Comparison of ENCODE assay signal across 8 cellular contexts in the genomic region with DNA sequence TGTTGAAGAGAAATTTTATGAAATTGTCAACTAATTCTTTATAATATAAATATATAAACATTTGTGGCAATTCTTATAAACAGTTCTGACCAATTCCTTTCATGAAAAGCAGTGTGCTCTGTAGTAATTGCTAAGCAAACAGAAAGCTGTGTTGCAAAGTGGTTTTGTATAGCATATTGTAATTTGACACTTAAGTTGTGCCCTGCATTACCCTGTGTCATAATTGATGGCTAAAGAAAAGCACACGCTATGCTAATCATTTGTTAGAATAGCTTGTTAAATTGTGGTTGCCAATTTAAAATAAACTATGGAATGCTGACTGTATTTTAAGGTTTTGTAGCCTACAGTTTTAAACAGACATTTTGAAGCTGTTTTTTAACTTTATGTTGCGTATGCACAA.
DNase-seq lines count a peak whose midpoint lies in the region; TF ChIP-seq lines count a peak whose summit lies in the region.
"Not testable (repeated sequence)": the region's sequence is repeated elsewhere in the genome, so short reads cannot be mapped to it uniquely, and the experiment has no call there.

No MANE protein-coding gene starts in this region.

- H3K27ac ChIP-seq in sigmoid colon, result peak overlapping the region in 3 of 4 donors; percentile 81 to 86 (median 85)

- H3K9me3 ChIP-seq in sigmoid colon, result not testable (repeated sequence)

- H3K27me3 ChIP-seq in sigmoid colon, result not testable (repeated sequence)

- 72 to 81% methylated on average over 2 of the region's 2 CpGs for WGBS in sigmoid colon, 2 donors

- intact Hi-C loops in sigmoid colon (cut with DNase I), result loop anchor here (5.0 kb wide), 1 partner anchor 65 kb away; no protein-coding TSS in a partner anchor

- H3K4me3 ChIP-seq in cardiac fibroblast (replicated peaks in 1 of 2; ENCODE audit: low read depth in 2 of 2, low read length in 2 of 2); sigmoid colon: not testable (repeated sequence)

- not testable (repeated sequence) for H3K36me3 ChIP-seq in sigmoid colon

- peaks cover 0 to 88% (median 60%) of the 10 kb centered on the region in 4 donors for H3K4me1 ChIP-seq in sigmoid colon

- TF ChIP-seq CTCF in cardiac fibroblast (IDR thresholded peaks at IDR 0.05; ENCODE audit: low read depth, low read length); sigmoid colon (IDR thresholded peaks at IDR 0.05): not testable (repeated sequence)

- DNase-seq in EL, result peak; percentile 36
- DNase-seq in M059J (ENCODE audit: low read depth), result peak; percentile 61
- peak; percentile 75 to 82 for DNase-seq in NCI-H1930 (lab: John Stamatoyannopoulos, UW)
- peak; percentile 49 for DNase-seq in NCI-H524 treated with DMSO at 0.1 percent for 48 hours (lab: John Stamatoyannopoulos, UW)
- DNase-seq in SHP77 (lab: John Stamatoyannopoulos, UW), result peak; percentile 68 to 81
- peak; percentile 33 to 36 for DNase-seq in cardiac fibroblast (ENCODE audit: low read depth in 2 of 2)
- peak; percentile 47 for DNase-seq in iris pigment epithelial cell (ENCODE audit: low read depth)
- not testable (repeated sequence) for DNase-seq in sigmoid colon

- TF ChIP-seq POLR2A in sigmoid colon (IDR thresholded peaks at IDR 0.05), result not testable (repeated sequence)

- not testable (repeated sequence) for TF ChIP-seq EP300 in sigmoid colon (IDR thresholded peaks at IDR 0.05)
